Comparison of ENCODE assay signal across 8 cellular contexts in the genomic region with DNA sequence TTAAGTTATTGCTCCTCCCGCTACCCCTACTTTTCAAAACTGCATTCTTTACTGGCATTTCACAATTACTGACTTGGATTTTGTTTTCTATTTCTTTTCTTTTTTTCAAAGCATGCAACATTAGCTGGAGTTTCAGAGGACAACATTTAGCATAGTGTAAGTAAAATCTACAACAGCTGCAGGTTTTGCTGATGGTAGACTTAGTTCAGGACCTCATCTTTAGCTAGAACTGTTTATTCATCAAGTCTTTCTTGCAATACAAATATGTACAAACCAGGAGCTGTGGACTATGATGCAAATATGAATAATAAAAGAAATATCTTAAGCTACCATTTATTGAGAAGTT. TPM values are rescaled to one million over a fixed set of nuclear protein-coding genes. Genes with fewer than 3 reads are reported as not detected.
A peak's percentile ranks its signal among the peaks of the same experiment; 100 is the strongest.
DNase-seq lines count a peak whose midpoint lies in the region; ATAC-seq and TF ChIP-seq lines count a peak whose summit lies in the region.

No MANE protein-coding gene starts in this region.

- no peak for DNase-seq in AG09309 (ENCODE audit: low read depth)
- no peak for DNase-seq in GM23338 (ENCODE audit: low spot score)
- DNase-seq in AG08396 (ENCODE audit: low spot score), result no peak

- peaks cover 2% of the 10 kb centered on the region for H3K27me3 Mint-ChIP-seq in GM23338 (ENCODE audit: insufficient read depth, low read depth, poor library complexity)

- 0 out of 2 replicates have a peak, but pooled peaks cover 6% of the 10 kb centered on the region for H3K4me1 ChIP-seq in GM23338 (ENCODE audit: insufficient read depth)
- no peaks in the 10 kb centered on the region for H3K4me1 ChIP-seq in mesodermal cell (ENCODE audit: control insufficient read depth, insufficient read depth, low read length, poor library complexity, severe bottlenecking)

- H3K27ac Mint-ChIP-seq in GM23338, result no peak overlapping the region

- no peaks in the 10 kb centered on the region; the same call in 2 of the 3 replicates for H3K36me3 Mint-ChIP-seq in GM23338 (ENCODE audit: low read depth)

- H3K4me1 Mint-ChIP-seq in GM23338, result peaks cover 2% of the 10 kb centered on the region; the same call in 1 of the 3 replicates

- TF ChIP-seq CTCF in AG09309 (IDR thresholded peaks at IDR 0.05; ENCODE audit: control insufficient read depth, insufficient read depth, low read depth, low read length, missing control alignments) (no peak), GM23338 (conservative IDR thresholded peaks at IDR 0.05; ENCODE audit: low read depth in 2 of 2) (no peak)

- H3K79me2 ChIP-seq in GM23338 (replicated peaks; ENCODE audit: insufficient read depth), result no peaks in the 10 kb centered on the region

- H3K4me3 ChIP-seq in AG09309 (ENCODE audit: control insufficient read depth, low read depth, low read length) (peak overlapping the region; percentile 99), GM23338 (peak overlapping the region; percentile 85), mesodermal cell (ENCODE audit: extremely low read depth, insufficient read depth, low read length, poor library complexity, severe bottlenecking) (peak overlapping the region; percentile 82)

- H3F3A ChIP-seq in GM23338 (replicated peaks; ENCODE audit: low read depth), result no peaks in the 10 kb centered on the region

- no peak for TF ChIP-seq POLR2A in GM18505 (IDR thresholded peaks at IDR 0.05; ENCODE audit: borderline replicate concordance, extremely low read depth, insufficient read depth, insufficient read length)

- H4K20me1 ChIP-seq in GM23338 (replicated peaks; ENCODE audit: insufficient read depth), result no peaks in the 10 kb centered on the region

- WGBS in mesodermal cell (ENCODE audit: insufficient coverage in 2 of 2), 2 experiments, result 0 to 17% methylated on average over 1 of the region's 1 CpG

- peaks cover 10% of the 10 kb centered on the region; the same call in 1 of the 2 replicates for H3K27me3 ChIP-seq in GM23338 (ENCODE audit: insufficient read depth)

- no peaks in the 10 kb centered on the region for H3K9me2 ChIP-seq in GM23338 (ENCODE audit: insufficient read depth)

- no peaks in the 10 kb centered on the region for H3K9me3 ChIP-seq in mesodermal cell (ENCODE audit: control insufficient read depth, low read length)

- H3K9me3 Mint-ChIP-seq in GM23338, result no peaks in the 10 kb centered on the region

- no peak overlapping the region for H3K27ac ChIP-seq in GM23338 (ENCODE audit: low read depth)
- peak overlapping the region; percentile 99 for H3K27ac ChIP-seq in angular gyrus (ENCODE audit: low read depth, low read length)
- H3K27ac ChIP-seq in mesodermal cell (ENCODE audit: low read depth, low read length, severe bottlenecking), result no peak overlapping the region

- H2AFZ ChIP-seq in GM23338, result peak overlapping the region; percentile 94

- H3K4me2 ChIP-seq in GM23338, result peak overlapping the region; percentile 89

- no peak for ATAC-seq in GM23338
- no peak for ATAC-seq in HG03378 (IDR thresholded peaks at IDR 0.05; ENCODE audit: unreplicated experiment)
- no peak for ATAC-seq in GM18505 (IDR thresholded peaks at IDR 0.05; ENCODE audit: unreplicated experiment)
- ATAC-seq in esophagus mucosa, result no peak

- H3K36me3 ChIP-seq in GM23338 (ENCODE audit: insufficient read depth), result no peaks in the 10 kb centered on the region
- no peaks in the 10 kb centered on the region for H3K36me3 ChIP-seq in mesodermal cell (ENCODE audit: control insufficient read depth, insufficient read depth, low read length)

- peak overlapping the region; percentile 95 for H3K4me3 Mint-ChIP-seq in GM23338

TF ChIP-seq in GM23338, 12 proteins besides CTCF, POLR2A, EP300 and RAD21 (continues in another document):
- TF ChIP-seq, protein P1, sequence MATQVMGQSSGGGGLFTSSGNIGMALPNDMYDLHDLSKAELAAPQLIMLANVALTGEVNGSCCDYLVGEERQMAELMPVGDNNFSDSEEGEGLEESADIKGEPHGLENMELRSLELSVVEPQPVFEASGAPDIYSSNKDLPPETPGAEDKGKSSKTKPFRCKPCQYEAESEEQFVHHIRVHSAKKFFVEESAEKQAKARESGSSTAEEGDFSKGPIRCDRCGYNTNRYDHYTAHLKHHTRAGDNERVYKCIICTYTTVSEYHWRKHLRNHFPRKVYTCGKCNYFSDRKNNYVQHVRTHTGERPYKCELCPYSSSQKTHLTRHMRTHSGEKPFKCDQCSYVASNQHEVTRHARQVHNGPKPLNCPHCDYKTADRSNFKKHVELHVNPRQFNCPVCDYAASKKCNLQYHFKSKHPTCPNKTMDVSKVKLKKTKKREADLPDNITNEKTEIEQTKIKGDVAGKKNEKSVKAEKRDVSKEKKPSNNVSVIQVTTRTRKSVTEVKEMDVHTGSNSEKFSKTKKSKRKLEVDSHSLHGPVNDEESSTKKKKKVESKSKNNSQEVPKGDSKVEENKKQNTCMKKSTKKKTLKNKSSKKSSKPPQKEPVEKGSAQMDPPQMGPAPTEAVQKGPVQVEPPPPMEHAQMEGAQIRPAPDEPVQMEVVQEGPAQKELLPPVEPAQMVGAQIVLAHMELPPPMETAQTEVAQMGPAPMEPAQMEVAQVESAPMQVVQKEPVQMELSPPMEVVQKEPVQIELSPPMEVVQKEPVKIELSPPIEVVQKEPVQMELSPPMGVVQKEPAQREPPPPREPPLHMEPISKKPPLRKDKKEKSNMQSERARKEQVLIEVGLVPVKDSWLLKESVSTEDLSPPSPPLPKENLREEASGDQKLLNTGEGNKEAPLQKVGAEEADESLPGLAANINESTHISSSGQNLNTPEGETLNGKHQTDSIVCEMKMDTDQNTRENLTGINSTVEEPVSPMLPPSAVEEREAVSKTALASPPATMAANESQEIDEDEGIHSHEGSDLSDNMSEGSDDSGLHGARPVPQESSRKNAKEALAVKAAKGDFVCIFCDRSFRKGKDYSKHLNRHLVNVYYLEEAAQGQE (IDR thresholded peaks at IDR 0.05; ENCODE audit: unreplicated experiment), result no peak
- no peak for TF ChIP-seq NANOG (IDR thresholded peaks at IDR 0.05; ENCODE audit: borderline replicate concordance)
- TF ChIP-seq EZH2phosphoT487 (IDR thresholded peaks at IDR 0.05; ENCODE audit: unreplicated experiment), result no peak
- no peak for TF ChIP-seq STAT1 (IDR thresholded peaks at IDR 0.05; ENCODE audit: unreplicated experiment)
- no peak for TF ChIP-seq CREB1 (CRISPR knock-in tag; IDR thresholded peaks at IDR 0.05; ENCODE audit: low read depth)
- no peak for TF ChIP-seq POLR2AphosphoS5 (IDR thresholded peaks at IDR 0.05; ENCODE audit: low read depth)
- no peak for TF ChIP-seq ZNF114 (CRISPR knock-in tag; IDR thresholded peaks at IDR 0.05)

RNA-seq across cellular contexts. Expression of a gene that starts 0.7 kb away (rescaled TPM):
- 9.2 and 12.4 TPM in 2 replicates for total RNA-seq in GM23338 (2014; rRNA removed; shearing (Covaris generic))
- 9.2 and 15.4 TPM in 2 replicates for polyA plus RNA-seq in GM23338 (2016; fragmentation: Nextera tagmentation; extraction: Ambion mirVana)
- polyA plus RNA-seq in mesodermal cell (2013, experiment 1 of 2), result 8.2 TPM
- 10.5 TPM for polyA plus RNA-seq in mesodermal cell (2013, experiment 2 of 2)
- total RNA-seq in esophagus mucosa, result 4.5 TPM
